ENCODE assay signal across 21 cellular contexts in genomic region chr19:28074773-28075172, GRCh38.
DNase-seq lines count a peak whose midpoint lies in the region; ATAC-seq and TF ChIP-seq lines count a peak whose summit lies in the region.
"Had no signal": no experiment of that assay in that cellular context is flagged by ENCODE, and none has a peak within 500 bp of the region (broad histone marks: within the 10 kb centered on the region; RNA-seq: fewer than 3 reads in every experiment).

No MANE protein-coding gene starts in this region.

- CTCF ChIA-PET in HEK293T (lab: Yijun Ruan, JAX): no interaction called here

- H3K4me3 ChIP-seq in GM06990 (replicated peaks; ENCODE audit: low read depth, low read length) (no peak overlapping the region), epithelial cell of proximal tubule (ENCODE audit: low read depth, low read length) (no peak overlapping the region), coronary artery (no peak overlapping the region), suprapubic skin (no peak overlapping the region)
- H3K4me3 ChIP-seq: BLaER1 treated with 17β-estradiol and CSF1 and Interleukin-3, amounts not matched to agents 10 nM and 100 nM; esophagus squamous epithelium; lung; SJSA1; tibial nerve had no signal

- WGBS in suprapubic skin: 63% methylated on average over 2 of the region's 2 CpGs

- TF ChIP-seq POLR2A in suprapubic skin (IDR thresholded peaks at IDR 0.05): no peak

- DNase-seq in GM06990 (ENCODE audit: extremely low read depth, insufficient read length): peak; percentile 61
- DNase-seq in epithelial cell of proximal tubule (ENCODE audit: low read depth): peak; percentile 30
- DNase-seq in HEK293T (ENCODE audit: extremely low spot score): no peak
- DNase-seq in coronary artery (ENCODE audit: low spot score): no peak
- no peak for DNase-seq in suprapubic skin (ENCODE audit: low spot score in 2 of 2)
- no peak for DNase-seq in mucosa of gallbladder (ENCODE audit: low spot score)
- DNase-seq: esophagus squamous epithelium; H9; natural killer cell; NCI-H2081; NCI-H524 treated with DMSO at 0.1 percent for 48 hours; OCI-M1; stimulated activated CD4-positive, alpha-beta T cell treated with anti-CD3 and anti-CD28 coated beads, Interleukin-12 subunit alpha, Interleukin-12 subunit beta, amount 100 ng/mL, for 4 hours; stimulated activated naive B cell treated with anti-CD40 and anti-IgM and Interleukin-4, amounts not matched to agents 10 μg/mL and 1 μg/mL and 100 μg/mL, for 72 hours had no signal

- TF ChIP-seq EP300 in suprapubic skin (IDR thresholded peaks at IDR 0.05): no peak

- ATAC-seq in GM19463 (IDR thresholded peaks at IDR 0.05; ENCODE audit: unreplicated experiment) (peak; percentile 86), HG03066 (IDR thresholded peaks at IDR 0.05; ENCODE audit: low read depth, unreplicated experiment) (peak; percentile 73)
- ATAC-seq: activated CD4-positive, CD25-positive, alpha-beta regulatory T cell treated with anti-CD3 and anti-CD28 coated beads, Interleukin-2, amount 50 U/mL, for 24 hours; natural killer cell had no signal

- POLR2A ChIA-PET in HEK293T (lab: Yijun Ruan, JAX): no interaction called here

- TF ChIP-seq CTCF in GM06990 (IDR thresholded peaks at IDR 0.05; ENCODE audit: insufficient read depth, low read length, poor library complexity, severe bottlenecking) (no peak), epithelial cell of proximal tubule (conservative IDR thresholded peaks at IDR 0.05; ENCODE audit: low read depth, low read length) (no peak), coronary artery (IDR thresholded peaks at IDR 0.05) (no peak), suprapubic skin (IDR thresholded peaks at IDR 0.05) (no peak)

- H3K27ac ChIP-seq in coronary artery: no peak overlapping the region
- H3K27ac ChIP-seq in suprapubic skin: no peak overlapping the region
- H3K27ac ChIP-seq: BLaER1 treated with 17β-estradiol and CSF1 and Interleukin-3, amounts not matched to agents 10 nM and 100 nM; esophagus squamous epithelium; SJSA1; tibial nerve had no signal

- no peaks in the 10 kb centered on the region for H3K36me3 ChIP-seq in GM06990 (ENCODE audit: control insufficient read depth, insufficient read depth, low read length)
- H3K36me3 ChIP-seq in suprapubic skin: no peaks in the 10 kb centered on the region
- H3K36me3 ChIP-seq: BLaER1 treated with 17β-estradiol and CSF1 and Interleukin-3, amounts not matched to agents 10 nM and 100 nM; esophagus squamous epithelium; SJSA1; tibial nerve had no signal

- H3K9me3 ChIP-seq in suprapubic skin: no peaks in the 10 kb centered on the region
- H3K9me3 ChIP-seq: BLaER1 treated with 17β-estradiol and CSF1 and Interleukin-3, amounts not matched to agents 10 nM and 100 nM; SJSA1 had no signal

- H3K4me1 ChIP-seq in suprapubic skin: no peaks in the 10 kb centered on the region
- H3K4me1 ChIP-seq: BLaER1 treated with 17β-estradiol and CSF1 and Interleukin-3, amounts not matched to agents 10 nM and 100 nM; esophagus squamous epithelium; SJSA1; tibial nerve had no signal

- no peaks in the 10 kb centered on the region for H3K27me3 ChIP-seq in GM06990 (replicated peaks; ENCODE audit: control insufficient read depth, insufficient read depth, low read length)
- H3K27me3 ChIP-seq in suprapubic skin: no peaks in the 10 kb centered on the region
- H3K27me3 ChIP-seq: BLaER1 treated with 17β-estradiol and CSF1 and Interleukin-3, amounts not matched to agents 10 nM and 100 nM; esophagus squamous epithelium; SJSA1; tibial nerve had no signal

TF ChIP-seq in HEK293T, 16 proteins besides CTCF, POLR2A, EP300 and RAD21:
- TF ChIP-seq SUZ12 (IDR thresholded peaks at IDR 0.05) (no peak), L3MBTL2 (conservative IDR thresholded peaks at IDR 0.05) (no peak), LEF1 (IDR thresholded peaks at IDR 0.05; ENCODE audit: borderline replicate concordance) (no peak), FOXA1 (IDR thresholded peaks at IDR 0.05) (no peak), FOXK2 (IDR thresholded peaks at IDR 0.05) (no peak), NFRKB (IDR thresholded peaks at IDR 0.05) (no peak), TARDBP (IDR thresholded peaks at IDR 0.05) (no peak), ELF4 (IDR thresholded peaks at IDR 0.05) (no peak), ZNF384 (IDR thresholded peaks at IDR 0.05) (no peak), FOXM1 (IDR thresholded peaks at IDR 0.05; ENCODE audit: borderline replicate concordance) (no peak), HDGF (IDR thresholded peaks at IDR 0.05; ENCODE audit: borderline replicate concordance) (no peak)

Comparison
In these comparisons a context has a peak if more than half of its experiments do, and no peak if none do; other contexts are left out.
1. DNase-seq: peak in GM06990 (single experiment) and epithelial cell of proximal tubule (single experiment); none in HEK293T (single experiment), coronary artery (single experiment), suprapubic skin (0 of 2) and mucosa of gallbladder (single experiment).